13 cellular contexts compared by ENCODE assay signal in the genomic region with DNA sequence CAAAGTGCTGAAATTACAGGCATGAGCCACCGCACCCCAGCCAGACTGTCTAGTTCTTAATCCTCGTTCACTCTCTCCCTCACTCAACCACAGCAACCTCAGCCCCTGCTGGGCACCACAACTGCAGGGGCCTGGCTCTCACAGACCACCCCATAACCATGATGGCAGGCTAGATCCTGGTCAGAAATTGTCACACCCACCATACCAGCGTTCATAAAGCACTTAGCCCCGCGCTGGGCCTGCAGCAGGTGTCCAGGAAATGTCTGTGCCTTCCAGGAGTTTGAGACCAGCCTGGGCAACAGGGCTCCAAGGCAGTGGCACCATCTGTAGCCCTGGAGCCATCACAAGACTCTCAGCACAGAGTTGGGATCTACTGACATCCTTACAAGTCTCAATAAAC. TPM values are rescaled to one million over a fixed set of nuclear protein-coding genes. Genes with fewer than 3 reads are reported as not detected.
DNase-seq lines count a peak whose midpoint lies in the region; ATAC-seq and TF ChIP-seq lines count a peak whose summit lies in the region.
"Had no signal": no experiment of that assay in that cellular context is flagged by ENCODE, and none has a peak within 500 bp of the region (broad histone marks: within the 10 kb centered on the region; RNA-seq: fewer than 3 reads in every experiment).

No MANE protein-coding gene starts in this region.

- CTCF ChIA-PET in activated CD8-positive, alpha-beta T cell treated with anti-CD3 and anti-CD28 coated beads for 36 hours (lab: Charles Lee) = interaction anchor here (0.8 to 3.7 kb wide), 3 partner anchors 66 to 102 kb away, joined by 3 to 20 read pairs (median 3); no protein-coding TSS in a partner anchor

- POLR2A ChIA-PET in activated CD8-positive, alpha-beta T cell treated with anti-CD3 and anti-CD28 coated beads for 36 hours (lab: Charles Lee) = no interaction called here

- peak overlapping the region; percentile 36 for H3K27ac Mint-ChIP-seq in T-helper 2 cell treated with Interferon-gamma antibody and Interleukin-4, amounts not matched to agents 5 μg/mL and 100 μg/mL, for 36 hours
- H3K27ac Mint-ChIP-seq in activated CD8-positive, alpha-beta T cell treated with anti-CD3 and anti-CD28 coated beads for 36 hours = peak overlapping the region; percentile 59

- ATAC-seq in activated CD8-positive, alpha-beta T cell treated with anti-CD3 and anti-CD28 coated beads for 36 hours = no peak
- ATAC-seq in lower lobe of right lung = no peak
- ATAC-seq: A549 had no signal

- intact Hi-C loops in activated CD8-positive, alpha-beta T cell treated with anti-CD3 and anti-CD28 coated beads for 36 hours (cut with micrococcal nuclease) = no loop called here
- intact Hi-C loops in lower lobe of right lung (cut with DNase I) = no loop called here

- H3K4me3 ChIP-seq in lower lobe of right lung (peak overlapping the region; percentile 80), subcutaneous abdominal adipose tissue (ENCODE audit: low read depth in 1 of 5, low read length in 5 of 5) (no peak overlapping the region)
- H3K4me3 ChIP-seq: A549 had no signal

- H3K9me3 Mint-ChIP-seq in T-helper 2 cell treated with Interferon-gamma antibody and Interleukin-4, amounts not matched to agents 5 μg/mL and 100 μg/mL, for 36 hours = peaks cover 3% of the 10 kb centered on the region
- no peaks in the 10 kb centered on the region for H3K9me3 Mint-ChIP-seq in activated CD8-positive, alpha-beta T cell treated with anti-CD3 and anti-CD28 coated beads for 36 hours

- peaks cover 33% of the 10 kb centered on the region for H3K4me1 Mint-ChIP-seq in T-helper 2 cell treated with Interferon-gamma antibody and Interleukin-4, amounts not matched to agents 5 μg/mL and 100 μg/mL, for 36 hours (ENCODE audit: low read depth)
- H3K4me1 Mint-ChIP-seq in activated CD8-positive, alpha-beta T cell treated with anti-CD3 and anti-CD28 coated beads for 36 hours (ENCODE audit: low read depth) = peaks cover 32% of the 10 kb centered on the region

- H3K9ac ChIP-seq in subcutaneous abdominal adipose tissue (ENCODE audit: low read length in 5 of 5) = no peak overlapping the region

- peaks cover 28% of the 10 kb centered on the region for H3K4me1 ChIP-seq in lower lobe of right lung
- H3K4me1 ChIP-seq in subcutaneous abdominal adipose tissue (ENCODE audit: control insufficient read depth in 5 of 5, insufficient read depth in 5 of 5, low read length in 5 of 5) = peaks cover 2 to 31% (median 22%) of the 10 kb centered on the region in 5 donors

- no peaks in the 10 kb centered on the region for H3K27me3 Mint-ChIP-seq in T-helper 2 cell treated with Interferon-gamma antibody and Interleukin-4, amounts not matched to agents 5 μg/mL and 100 μg/mL, for 36 hours (ENCODE audit: low read depth)
- H3K27me3 Mint-ChIP-seq in activated CD8-positive, alpha-beta T cell treated with anti-CD3 and anti-CD28 coated beads for 36 hours = no peaks in the 10 kb centered on the region

- H3K9me3 ChIP-seq in lower lobe of right lung (no peaks in the 10 kb centered on the region), subcutaneous abdominal adipose tissue (ENCODE audit: control insufficient read depth in 5 of 5, low read length in 5 of 5) (no peaks in the 10 kb centered on the region)
- H3K9me3 ChIP-seq: A549 had no signal

- H3K27me3 ChIP-seq in lower lobe of right lung (ENCODE audit: low read depth) (no peaks in the 10 kb centered on the region), subcutaneous abdominal adipose tissue (ENCODE audit: control insufficient read depth in 5 of 5, insufficient read depth in 4 of 5, low read length in 5 of 5) (no peaks in the 10 kb centered on the region)

- peaks cover 28% of the 10 kb centered on the region for H3K36me3 ChIP-seq in lower lobe of right lung
- H3K36me3 ChIP-seq in subcutaneous abdominal adipose tissue (ENCODE audit: control insufficient read depth in 5 of 5, insufficient read depth in 5 of 5, low read length in 5 of 5) = peaks cover 0 to 20% (median 13%) of the 10 kb centered on the region in 5 donors

- peak overlapping the region; percentile 81 for H3K4me3 Mint-ChIP-seq in T-helper 2 cell treated with Interferon-gamma antibody and Interleukin-4, amounts not matched to agents 5 μg/mL and 100 μg/mL, for 36 hours
- H3K4me3 Mint-ChIP-seq in activated CD8-positive, alpha-beta T cell treated with anti-CD3 and anti-CD28 coated beads for 36 hours = no peak overlapping the region

- H3K36me3 Mint-ChIP-seq in T-helper 2 cell treated with Interferon-gamma antibody and Interleukin-4, amounts not matched to agents 5 μg/mL and 100 μg/mL, for 36 hours (ENCODE audit: low read depth) = peaks cover 17% of the 10 kb centered on the region
- H3K36me3 Mint-ChIP-seq in activated CD8-positive, alpha-beta T cell treated with anti-CD3 and anti-CD28 coated beads for 36 hours (ENCODE audit: low read depth) = peaks cover 2% of the 10 kb centered on the region

- no peak for DNase-seq in T-helper 2 cell treated with Interferon-gamma antibody and Interleukin-4, amounts not matched to agents 5 μg/mL and 100 μg/mL, for 36 hours (ENCODE audit: low spot score)
- DNase-seq in T-helper 2 cell = no peak
- DNase-seq in activated CD8-positive, alpha-beta T cell treated with anti-CD3 and anti-CD28 coated beads for 36 hours = no peak
- DNase-seq in lower lobe of right lung = no peak
- no peak for DNase-seq in COLO829 (ENCODE audit: low spot score)
- no peak for DNase-seq in NCI-H748 treated with DMSO at 0.1 percent for 48 hours (lab: John Stamatoyannopoulos, UW)
- no peak for DNase-seq in NOMO-1 treated with DMSO at 0.1 percent for 48 hours (lab: John Stamatoyannopoulos, UW; ENCODE audit: unreplicated experiment)
- DNase-seq: activated CD8-positive, alpha-beta memory T cell treated with anti-CD3 and anti-CD28 coated beads for 24 hours; DND-41; NCI-H2107; SW 1271 had no signal

- TF ChIP-seq CTCF in activated CD8-positive, alpha-beta T cell treated with anti-CD3 and anti-CD28 coated beads for 36 hours (IDR thresholded peaks at IDR 0.05) = no peak
- no peak for TF ChIP-seq CTCF in lower lobe of right lung (IDR thresholded peaks at IDR 0.05)

- H3K27ac ChIP-seq in lower lobe of right lung (peak overlapping the region; percentile 97), subcutaneous abdominal adipose tissue (ENCODE audit: low read depth, low read length) (peak overlapping the region; percentile 92)

RNA-seq across cellular contexts. Expression of gene SHISA5, which starts 1.9 kb away (rescaled TPM):
- 10 to 100 TPM; 65.9 to 71.4 TPM for total RNA-seq in activated CD8-positive, alpha-beta T cell treated with anti-CD3 and anti-CD28 coated beads for 36 hours
- total RNA-seq in lower lobe of right lung = 187 TPM

RNA-seq across cellular contexts. Expression of gene PFKFB4, which starts 54.5 kb away (rescaled TPM):
- 10 to 100 TPM; 90.8 to 94.0 TPM for total RNA-seq in activated CD8-positive, alpha-beta T cell treated with anti-CD3 and anti-CD28 coated beads for 36 hours
- total RNA-seq in lower lobe of right lung = 12.9 TPM

RNA-seq across cellular contexts. Expression of gene ATRIP, which starts 55.6 kb away (rescaled TPM):
- total RNA-seq in activated CD8-positive, alpha-beta T cell treated with anti-CD3 and anti-CD28 coated beads for 36 hours = 10 to 100 TPM; 12.4 to 15.0 TPM
- 5.9 TPM for total RNA-seq in lower lobe of right lung
